ENCODE assay signal across 9 cellular contexts in genomic region chr2:66839551-66840320, GRCh38.
DNase-seq lines count a peak whose midpoint lies in the region; ATAC-seq and TF ChIP-seq lines count a peak whose summit lies in the region.
"Had no signal": no experiment of that assay in that cellular context is flagged by ENCODE, and none has a peak within 500 bp of the region (broad histone marks: within the 10 kb centered on the region; RNA-seq: fewer than 3 reads in every experiment).

No MANE protein-coding gene starts in this region.

- TF ChIP-seq CTCF in epithelial cell of esophagus (IDR thresholded peaks at IDR 0.05; ENCODE audit: insufficient read depth, low read depth, low read length, missing control alignments) (no peak), OCI-LY7 (conservative IDR thresholded peaks at IDR 0.05; ENCODE audit: low read length) (no peak)

- DNase-seq in MG63 = peak; percentile 75
- DNase-seq in epithelial cell of esophagus (ENCODE audit: low read depth) = peak; percentile 98
- DNase-seq in myocyte (ENCODE audit: low read depth) = peak; percentile 61
- no peak for DNase-seq in activated T-cell treated with anti-CD3 and anti-CD28 coated beads, Interleukin-2, amount 50 U/mL, for 1 hour
- no peak for DNase-seq in germinal center (ENCODE audit: low spot score)
- no peak for DNase-seq in OCI-LY7 (ENCODE audit: low spot score)
- DNase-seq: activated gamma-delta T cell had no signal

- H3K27me3 ChIP-seq in ACC112 (ENCODE audit: insufficient read depth, low read length) = no peaks in the 10 kb centered on the region
- H3K27me3 ChIP-seq in MG63 = no peaks in the 10 kb centered on the region

- ATAC-seq in HG03342 (IDR thresholded peaks at IDR 0.05; ENCODE audit: unreplicated experiment) = no peak

- BruUV-seq in OCI-LY7 (replicated peaks; lab: Mats Ljungman, UMichigan) = no TSS peak

- POLR2A ChIA-PET in OCI-LY7 (lab: Charles Lee) = no interaction called here

- H2AFZ ChIP-seq in ACC112 (ENCODE audit: low read length, unreplicated experiment) (peak overlapping the region; percentile 64), OCI-LY7 (ENCODE audit: low read length) (no peak overlapping the region)

- H3K4me1 ChIP-seq in ACC112 (ENCODE audit: control insufficient read depth, insufficient read depth, low read length, unreplicated experiment) = peaks cover 23% of the 10 kb centered on the region
- no peaks in the 10 kb centered on the region for H3K4me1 ChIP-seq in OCI-LY7 (ENCODE audit: insufficient read depth, low read length, poor library complexity, severe bottlenecking)

- CTCF ChIA-PET in OCI-LY7 (lab: Charles Lee; ENCODE audit: unreplicated experiment) = no interaction called here

- H3K4me3 ChIP-seq in ACC112 (ENCODE audit: low read depth, low read length) (peak overlapping the region; percentile 39; the same call in 1 of the 2 replicates), MG63 (no peak overlapping the region), epithelial cell of esophagus (ENCODE audit: low read length) (no peak overlapping the region), OCI-LY7 (ENCODE audit: low read depth, low read length, poor library complexity, severe bottlenecking) (no peak overlapping the region)

- H4K20me1 ChIP-seq in OCI-LY7 (ENCODE audit: insufficient read depth, low read length) = no peaks in the 10 kb centered on the region

- H3K36me3 ChIP-seq in ACC112 (ENCODE audit: insufficient read depth, low read length) (no peaks in the 10 kb centered on the region), MG63 (no peaks in the 10 kb centered on the region), OCI-LY7 (ENCODE audit: insufficient read depth, low read length) (no peaks in the 10 kb centered on the region)

- H3K79me2 ChIP-seq in ACC112 (ENCODE audit: control insufficient read depth, insufficient read depth, low read length, unreplicated experiment) (no peaks in the 10 kb centered on the region), OCI-LY7 (ENCODE audit: insufficient read depth, low read depth, low read length) (no peaks in the 10 kb centered on the region)

- H3K27ac ChIP-seq in ACC112 (ENCODE audit: low read depth, low read length) (peak overlapping the region; percentile 96), OCI-LY7 (ENCODE audit: low read depth, low read length, poor library complexity, severe bottlenecking) (no peak overlapping the region)

- no peak overlapping the region for H3K4me2 ChIP-seq in OCI-LY7 (ENCODE audit: low read length)

- H3K9me2 ChIP-seq in OCI-LY7 (ENCODE audit: insufficient read depth, low read length) = no peaks in the 10 kb centered on the region

- intact Hi-C loops in OCI-LY7 (cut with micrococcal nuclease; ENCODE audit: unreplicated experiment) = no loop called here

- H3K9me3 ChIP-seq in MG63 (no peaks in the 10 kb centered on the region), OCI-LY7 (ENCODE audit: low read length) (no peaks in the 10 kb centered on the region)

Comparison
In these comparisons a context has a peak if more than half of its experiments do, and no peak if none do; other contexts are left out.
1. DNase-seq: peak in MG63 (single experiment), epithelial cell of esophagus (single experiment) and myocyte (single experiment); none in activated T-cell treated with anti-CD3 and anti-CD28 coated beads, Interleukin-2, amount 50 U/mL, for 1 hour (single experiment), germinal center (single experiment) and OCI-LY7 (single experiment).